In genomic region chr5:13957032-13957645, GRCh38 we compare ENCODE assay signal across 9 cellular contexts. TPM values are rescaled to one million over a fixed set of nuclear protein-coding genes. Genes with fewer than 3 reads are reported as not detected.
A peak's percentile ranks its signal among the peaks of the same experiment; 100 is the strongest.
DNase-seq lines count a peak whose midpoint lies in the region; ATAC-seq and TF ChIP-seq lines count a peak whose summit lies in the region.
"Had no signal": no experiment of that assay in that cellular context is flagged by ENCODE, and none has a peak within 500 bp of the region (broad histone marks: within the 10 kb centered on the region; RNA-seq: fewer than 3 reads in every experiment).

No MANE protein-coding gene starts in this region.

- H3K4me3 ChIP-seq in WERI-Rb-1 (ENCODE audit: low read depth, low read length) (no peak overlapping the region), hepatocyte (no peak overlapping the region), thoracic aorta (no peak overlapping the region), lower leg skin (ENCODE audit: low read depth, poor library complexity, severe bottlenecking) (no peak overlapping the region)

- H3K36me3 ChIP-seq in WERI-Rb-1 (no peaks in the 10 kb centered on the region), hepatocyte (replicated peaks; ENCODE audit: insufficient read depth, low read depth) (no peaks in the 10 kb centered on the region), thoracic aorta (no peaks in the 10 kb centered on the region)

- no peak overlapping the region for H3K4me2 ChIP-seq in hepatocyte

- intact Hi-C loops in lower leg skin (cut with DNase I; ENCODE audit: low total_unique reads) = no loop called here

- H3K9me2 ChIP-seq in hepatocyte (replicated peaks; ENCODE audit: insufficient read depth) = no peaks in the 10 kb centered on the region

- H3K9me3 ChIP-seq in WERI-Rb-1 (ENCODE audit: severe bottlenecking) = no peaks in the 10 kb centered on the region
- H3K9me3 ChIP-seq in hepatocyte (ENCODE audit: low read depth) = no peaks in the 10 kb centered on the region
- H3K9me3 ChIP-seq in thoracic aorta = no peaks in the 10 kb centered on the region

- no peaks in the 10 kb centered on the region for H3K4me1 ChIP-seq in hepatocyte (ENCODE audit: insufficient read depth)
- peaks cover 0 to 14% of the 10 kb centered on the region in 2 donors for H3K4me1 ChIP-seq in thoracic aorta (ENCODE audit: control insufficient read depth in 1 of 2, low read depth in 2 of 2)

- ATAC-seq in GM19043 (IDR thresholded peaks at IDR 0.05; ENCODE audit: low read depth, unreplicated experiment) (peak; percentile 89), HG03135 (IDR thresholded peaks at IDR 0.05; ENCODE audit: unreplicated experiment) (peak; percentile 96), thoracic aorta (ENCODE audit: insufficient number of reproducible peaks, low FRiP score, low read depth) (no peak)

- no peaks in the 10 kb centered on the region for H4K20me1 ChIP-seq in hepatocyte (ENCODE audit: insufficient read depth, poor library complexity, severe bottlenecking)

- no peak overlapping the region for H3K27ac ChIP-seq in WERI-Rb-1
- no peak overlapping the region for H3K27ac ChIP-seq in hepatocyte
- no peak overlapping the region for H3K27ac ChIP-seq in thoracic aorta

- peak; percentile 66 for DNase-seq in Caki2 (ENCODE audit: low read depth)
- peak; percentile 68 for DNase-seq in NCI-H2107 (lab: John Stamatoyannopoulos, UW)
- peak; percentile 65 for DNase-seq in WERI-Rb-1
- peak; percentile 69 for DNase-seq in hepatocyte (ENCODE audit: low spot score)
- DNase-seq in thoracic aorta (ENCODE audit: low spot score) = no peak
- no peak for DNase-seq in lower leg skin (ENCODE audit: low spot score in 2 of 2)

- peak; percentile 75 for TF ChIP-seq CTCF in WERI-Rb-1 (IDR thresholded peaks at IDR 0.05; ENCODE audit: low read depth, low read length)
- TF ChIP-seq CTCF in hepatocyte (IDR thresholded peaks at IDR 0.05; ENCODE audit: poor library complexity) = peak; percentile 82
- peak; percentile 38 for TF ChIP-seq CTCF in thoracic aorta (IDR thresholded peaks at IDR 0.05)
- no peak for TF ChIP-seq CTCF in lower leg skin (IDR thresholded peaks at IDR 0.05)

- in situ Hi-C loops in Caki2 (cut with HindIII; ENCODE audit: low pct_unique_long_range_greater_than_20kb, low sequenced_read_pairs) = no loop called here

- H3K79me2 ChIP-seq in hepatocyte = no peaks in the 10 kb centered on the region

- H3K27me3 ChIP-seq in WERI-Rb-1 (ENCODE audit: insufficient read depth, low read depth, severe bottlenecking) = no peaks in the 10 kb centered on the region
- H3K27me3 ChIP-seq in hepatocyte = no peaks in the 10 kb centered on the region
- no peaks in the 10 kb centered on the region for H3K27me3 ChIP-seq in thoracic aorta (replicated peaks; ENCODE audit: insufficient read depth)

- TF ChIP-seq POLR2A in lower leg skin (IDR thresholded peaks at IDR 0.05) = no peak

- H2AFZ ChIP-seq in hepatocyte = no peak overlapping the region

RNA-seq across cellular contexts. Expression of gene DNAH5, which starts 12.7 kb away (rescaled TPM):
- total RNA-seq in Caki2 (2014; rRNA removed; shearing (Covaris generic); ENCODE audit: low replicate concordance) = 1.8 and 4.6 TPM in 2 replicates
- 0.40 and 0.72 TPM in 2 replicates for total RNA-seq in hepatocyte
- polyA plus RNA-seq in hepatocyte = 0.17 and 0.64 TPM in 2 replicates
- under 1 TPM; 0.14 to 0.68 TPM for total RNA-seq in thoracic aorta
- total RNA-seq in lower leg skin = under 1 TPM in 3 of 4 donors, not detected in 1; 0.04 to 0.39 (median 0.20) TPM
- total RNA-seq: T-helper 1 cell treated with Interleukin-12 subunit alpha and Interleukin-12 subunit beta and Interleukin-4 antibody, amounts not matched to agents 30 ng/mL and 1 ng/mL, for 36 hours had no signal

Comparison
In these comparisons a context has a peak if more than half of its experiments do, and no peak if none do; other contexts are left out.
1. DNase-seq: peak in Caki2 (single experiment), NCI-H2107 (single experiment), WERI-Rb-1 (single experiment) and hepatocyte (single experiment); none in thoracic aorta (single experiment) and lower leg skin (0 of 2).
2. CTCF ChIP-seq: peak in WERI-Rb-1 (single experiment), hepatocyte (single experiment) and thoracic aorta (single experiment); none in lower leg skin (0 of 3).